9 cellular contexts compared by ENCODE assay signal in genomic region chr3:117278424-117279190, GRCh38.
DNase-seq lines count a peak whose midpoint lies in the region; ATAC-seq, FAIRE-seq and TF ChIP-seq lines count a peak whose summit lies in the region.
"Had no signal": no experiment of that assay in that cellular context is flagged by ENCODE, and none has a peak within 500 bp of the region (broad histone marks: within the 10 kb centered on the region; RNA-seq: fewer than 3 reads in every experiment).

No MANE protein-coding gene starts in this region.

- H3K4me3 ChIP-seq in A673 (ENCODE audit: low read depth, low read length, poor library complexity, severe bottlenecking) (no peak overlapping the region), epithelial cell of esophagus (ENCODE audit: low read length) (no peak overlapping the region)

- no peak overlapping the region for H3K4me3 Mint-ChIP-seq in naive thymus-derived CD8-positive, alpha-beta T cell

- no peaks in the 10 kb centered on the region for H3K27me3 ChIP-seq in A673 (replicated peaks; ENCODE audit: insufficient read depth, low read depth, low read length, poor library complexity)

- TF ChIP-seq CTCF in A673 (conservative IDR thresholded peaks at IDR 0.05; ENCODE audit: low read depth, low read length), result no peak
- no peak for TF ChIP-seq CTCF in epithelial cell of esophagus (IDR thresholded peaks at IDR 0.05; ENCODE audit: insufficient read depth, low read depth, low read length, missing control alignments)

- peaks cover 6% of the 10 kb centered on the region for H3K4me1 ChIP-seq in A673 (ENCODE audit: insufficient read depth, low read length, poor library complexity, severe bottlenecking)

- no TSS peak for BruUV-seq in A673 (replicated peaks; lab: Mats Ljungman, UMichigan)

- POLR2A ChIA-PET in A673 (lab: Charles Lee; ENCODE audit: low non-redundant PET), result no interaction called here
- POLR2A ChIA-PET in naive thymus-derived CD8-positive, alpha-beta T cell (lab: Charles Lee), result no interaction called here

- no peak overlapping the region for H3K27ac Mint-ChIP-seq in naive thymus-derived CD8-positive, alpha-beta T cell

- no peaks in the 10 kb centered on the region for H3K4me1 Mint-ChIP-seq in naive thymus-derived CD8-positive, alpha-beta T cell

- CTCF ChIA-PET in A673 (lab: Charles Lee), result no interaction called here

- intact Hi-C loops in A673 (cut with micrococcal nuclease; ENCODE audit: unreplicated experiment), result no loop called here

- H3K9me3 Mint-ChIP-seq in naive thymus-derived CD8-positive, alpha-beta T cell, result peaks cover 0 to 12% (median 4%) of the 10 kb centered on the region in 9 donors

- H3K36me3 Mint-ChIP-seq in naive thymus-derived CD8-positive, alpha-beta T cell, result no peaks in the 10 kb centered on the region

- H3K27ac ChIP-seq in A673 (ENCODE audit: low read depth, low read length, poor library complexity, severe bottlenecking), result no peak overlapping the region

- H3K27me3 Mint-ChIP-seq in naive thymus-derived CD8-positive, alpha-beta T cell, result no peaks in the 10 kb centered on the region

- no peak for FAIRE-seq in frontal cortex (lab: Jason Lieb, UNC)

- DNase-seq in A673 (ENCODE audit: low spot score), result peak; percentile 23
- peak; percentile 41 for DNase-seq in epithelial cell of esophagus (ENCODE audit: low read depth)
- DNase-seq in naive thymus-derived CD8-positive, alpha-beta T cell, result no peak
- DNase-seq in T-helper 1 cell, result no peak
- no peak for DNase-seq in GDM1 (lab: John Stamatoyannopoulos, UW)
- DNase-seq in frontal cortex (ENCODE audit: low spot score in 2 of 2), result no peak
- DNase-seq: glutamatergic neuron had no signal

- ATAC-seq in GM19397 (IDR thresholded peaks at IDR 0.05; ENCODE audit: unreplicated experiment), result peak; percentile 99
- peak; percentile 99 for ATAC-seq in HG03432 (IDR thresholded peaks at IDR 0.05; ENCODE audit: unreplicated experiment)
- ATAC-seq in naive thymus-derived CD8-positive, alpha-beta T cell, result no peak

- no peaks in the 10 kb centered on the region for H3K9me3 ChIP-seq in A673 (ENCODE audit: low read depth, low read length, poor library complexity, severe bottlenecking)

- H3K36me3 ChIP-seq in A673 (ENCODE audit: insufficient read depth, low read length, poor library complexity, severe bottlenecking), result no peaks in the 10 kb centered on the region

Comparison
In these comparisons a context has a peak if more than half of its experiments do, and no peak if none do; other contexts are left out.
1. DNase-seq: peak in A673 (single experiment) and epithelial cell of esophagus (single experiment); none in naive thymus-derived CD8-positive, alpha-beta T cell (0 of 10), T-helper 1 cell (0 of 5), GDM1 (single experiment) and frontal cortex (0 of 2).
2. ATAC-seq: peak in GM19397 (single experiment) and HG03432 (single experiment); none in naive thymus-derived CD8-positive, alpha-beta T cell (0 of 2).